8 cellular contexts compared by ENCODE assay signal in genomic region chr9:6645153-6646027, GRCh38. TPM values are rescaled to one million over a fixed set of nuclear protein-coding genes. Genes with fewer than 3 reads are reported as not detected.
A peak's percentile ranks its signal among the peaks of the same experiment; 100 is the strongest.
DNase-seq lines count a peak whose midpoint lies in the region; ATAC-seq and TF ChIP-seq lines count a peak whose summit lies in the region.

Gene GLDC, minus strand, starts transcription at chr9:6645729. Its CDS starts 230 bp downstream, at chr9:6645499.

- no peaks in the 10 kb centered on the region for H3F3A ChIP-seq in smooth muscle cell (ENCODE audit: low read depth)

- H3K36me3 ChIP-seq in SK-N-MC (ENCODE audit: insufficient read depth, low read length) (no peaks in the 10 kb centered on the region), smooth muscle cell (ENCODE audit: low read depth) (no peaks in the 10 kb centered on the region)

- H3K9me3 ChIP-seq in SK-N-MC (ENCODE audit: low read depth, low read length) (no peaks in the 10 kb centered on the region), smooth muscle cell (replicated peaks; ENCODE audit: low read depth) (no peaks in the 10 kb centered on the region)

- H3K4me3 ChIP-seq in SK-N-MC (peak within 1 kb of the TSS; percentile 87), smooth muscle cell (peak within 1 kb of the TSS; percentile 54)

- 1% methylated on average over 60 of the region's 79 CpGs for WGBS in smooth muscle cell (ENCODE audit: low lambda C conversion rate)

- peak within 1 kb of the TSS; percentile 8 for H2AFZ ChIP-seq in smooth muscle cell (ENCODE audit: low read depth)

- peaks cover 22% of the 10 kb centered on the region for H3K27me3 Mint-ChIP-seq in brain

- TF ChIP-seq CTCF in brain (conservative IDR thresholded peaks at IDR 0.05) (no peak), smooth muscle cell (IDR thresholded peaks at IDR 0.05; ENCODE audit: borderline replicate concordance, insufficient read depth, poor library complexity, severe bottlenecking) (no peak)

- H3K79me2 ChIP-seq in smooth muscle cell (ENCODE audit: low read depth), result no peaks in the 10 kb centered on the region

- no peaks in the 10 kb centered on the region for H3K36me3 Mint-ChIP-seq in brain

- H3K9ac ChIP-seq in SK-N-MC (ENCODE audit: insufficient read length) (peak within 1 kb of the TSS; percentile 62), smooth muscle cell (ENCODE audit: low read depth) (no peak within 1 kb of the TSS)

- peaks cover 53% of the 10 kb centered on the region for H3K27me3 ChIP-seq in smooth muscle cell (ENCODE audit: low read depth)

- H3K4me1 ChIP-seq in smooth muscle cell (ENCODE audit: low read depth), result peaks cover 3% of the 10 kb centered on the region

- H3K4me1 Mint-ChIP-seq in brain, result peaks cover 60% of the 10 kb centered on the region

- peak within 1 kb of the TSS; percentile 91 to 97 (median 95) for H3K4me3 Mint-ChIP-seq in brain

- H3K4me2 ChIP-seq in smooth muscle cell, result peak within 1 kb of the TSS; percentile 82

- H3K27ac ChIP-seq in SK-N-MC (no peak within 1 kb of the TSS), smooth muscle cell (ENCODE audit: low read depth) (no peak within 1 kb of the TSS)

- no peaks in the 10 kb centered on the region for H3K9me3 Mint-ChIP-seq in brain

- DNase-seq in DMS 273 treated with DMSO at 0.1 percent for 48 hours (lab: John Stamatoyannopoulos, UW) (peak; percentile 81), SK-N-MC (ENCODE audit: low read depth, low spot score) (no peak), iPS-NIHi7 (ENCODE audit: extremely low spot score) (peak; percentile 97), smooth muscle cell (lab: John Stamatoyannopoulos, UW; ENCODE audit: unreplicated experiment) (no peak), middle frontal gyrus (ENCODE audit: extremely low spot score, low spot score) (no peak)

- peak within 1 kb of the TSS; percentile 79 to 92 (median 86) for H3K27ac Mint-ChIP-seq in brain

- no peaks in the 10 kb centered on the region for H4K20me1 ChIP-seq in smooth muscle cell (ENCODE audit: low read depth)

- peak; percentile 75 for ATAC-seq in GM19468 (IDR thresholded peaks at IDR 0.05; ENCODE audit: extremely low read depth, unreplicated experiment)
- peak; percentile 91 for ATAC-seq in HG03571 (IDR thresholded peaks at IDR 0.05; ENCODE audit: unreplicated experiment)

RNA-seq across cellular contexts. Expression of gene GLDC, which starts in this region (rescaled TPM):
- polyA plus RNA-seq in brain (ENCODE audit: insufficient read depth, low read depth, low replicate concordance) (5.1 TPM), smooth muscle cell (0.45 and 0.72 TPM in 2 replicates)
- total RNA-seq in smooth muscle cell, result 0.13 and 0.40 TPM in 2 replicates

Comparison
In these comparisons a context has a peak if more than half of its experiments do, and no peak if none do; other contexts are left out.
1. DNase-seq: peak in DMS 273 treated with DMSO at 0.1 percent for 48 hours (single experiment) and iPS-NIHi7 (single experiment); none in SK-N-MC (single experiment), smooth muscle cell (single experiment) and middle frontal gyrus (single experiment).